ENCODE assay signal across 26 cellular contexts in the genomic region with DNA sequence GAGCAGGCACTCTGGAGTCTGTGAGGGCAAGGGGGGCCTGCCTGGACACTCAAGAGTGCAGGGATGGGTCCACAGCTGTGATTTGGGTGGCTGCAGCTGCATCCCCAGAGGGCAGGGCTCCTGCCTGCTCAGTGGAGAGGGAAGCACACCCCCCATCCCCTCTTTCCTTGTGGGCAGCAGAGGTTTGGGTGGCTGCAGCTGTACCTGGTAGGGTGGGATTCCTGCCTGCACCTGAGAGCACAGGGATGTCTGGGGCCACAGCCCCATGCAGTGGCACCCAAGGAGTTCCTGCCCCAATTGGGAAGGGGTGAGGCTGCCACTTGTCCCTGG.
"Had no signal": no experiment of that assay in that cellular context is flagged by ENCODE, and none has a peak within 500 bp of the region (broad histone marks: within the 10 kb centered on the region; RNA-seq: fewer than 3 reads in every experiment).

No MANE protein-coding gene starts in this region.

- H3K36me3 ChIP-seq: colonic mucosa, esophagus squamous epithelium, neural progenitor cell, ovary, thoracic aorta, tibial nerve, upper lobe of left lung, uterus had no signal

- H3K4me3 Mint-ChIP-seq: dendritic cell treated with granulocyte-macrophage colony-stimulating factor and Interleukin-4, amounts not matched to agents 40 ng/mL and 50 ng/mL, for 4 days; immature natural killer cell; memory B cell; nephron; neural progenitor cell had no signal

- H3K9me3 ChIP-seq: colonic mucosa, ovary, psoas muscle, thoracic aorta, tibial nerve, upper lobe of left lung, uterus had no signal

- H3K36me3 Mint-ChIP-seq: immature natural killer cell, memory B cell, neural progenitor cell had no signal

- H3K4me1 Mint-ChIP-seq: immature natural killer cell, memory B cell, neural progenitor cell had no signal

- H3K27ac ChIP-seq: colonic mucosa, esophagus squamous epithelium, neural progenitor cell, ovary, psoas muscle, skin epidermis, thoracic aorta, tibial nerve, upper lobe of left lung, uterus had no signal

- DNase-seq: caudate nucleus; colonic mucosa; effector memory CD4-positive, alpha-beta T cell; esophagus squamous epithelium; foreskin melanocyte; hypothalamus; immature natural killer cell; islet precursor cell; nucleus accumbens; ovary; right cardiac atrium; stimulated activated CD4-positive, alpha-beta T cell treated with anti-CD3 and anti-CD28 coated beads, Interleukin-15, amount 100 ng/mL, for 24 hours; stimulated activated CD4-positive, alpha-beta T cell treated with anti-CD3 and anti-CD28 coated beads, Interleukin-2, amount 100 ng/mL, for 48 hours; stimulated activated naive CD4-positive, alpha-beta T cell treated with Interleukin-2 at 50 U/mL for 16 hours; uterus had no signal

- H3K4me1 ChIP-seq: colonic mucosa, esophagus squamous epithelium, neural progenitor cell, psoas muscle, tibial nerve, upper lobe of left lung, uterus had no signal

- H3K27me3 Mint-ChIP-seq: dendritic cell treated with granulocyte-macrophage colony-stimulating factor and Interleukin-4, amounts not matched to agents 40 ng/mL and 50 ng/mL, for 4 days; memory B cell had no signal

- H3K4me3 ChIP-seq: colonic mucosa, esophagus squamous epithelium, lung, neural progenitor cell, ovary, psoas muscle, skin epidermis, thoracic aorta, tibial nerve, upper lobe of left lung, uterus had no signal

- ATAC-seq: left lobe of liver, psoas muscle, right cardiac atrium had no signal

- H3K9me3 Mint-ChIP-seq: memory B cell, nephron, neural progenitor cell had no signal

- H3K27ac Mint-ChIP-seq: dendritic cell treated with granulocyte-macrophage colony-stimulating factor and Interleukin-4, amounts not matched to agents 40 ng/mL and 50 ng/mL, for 4 days; immature natural killer cell; memory B cell; nephron; neural progenitor cell had no signal

- H3K27me3 ChIP-seq: colonic mucosa, esophagus squamous epithelium, neural progenitor cell, ovary, tibial nerve, upper lobe of left lung, uterus had no signal
